In the genomic region with DNA sequence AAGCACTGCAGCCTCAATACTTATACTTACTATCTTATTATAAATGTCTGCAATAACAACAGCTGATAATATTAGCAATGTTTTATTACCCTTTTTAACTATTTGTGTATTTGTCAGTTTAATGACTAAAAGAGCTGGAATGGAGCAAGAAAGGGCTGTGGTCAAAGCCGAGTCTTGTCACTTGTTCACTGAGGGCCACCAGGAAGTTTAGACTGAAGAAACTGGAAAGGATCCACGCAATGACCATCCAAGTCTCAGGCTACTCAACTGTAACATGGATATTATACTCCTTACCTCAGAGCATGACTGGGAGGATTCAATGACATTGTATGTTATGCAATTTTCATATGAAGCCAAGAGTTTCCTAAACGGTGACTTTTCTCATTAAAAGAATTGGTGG, we compare ENCODE assay signal across 22 cellular contexts.
DNase-seq lines count a peak whose midpoint lies in the region; ATAC-seq and TF ChIP-seq lines count a peak whose summit lies in the region.
"Had no signal": no experiment of that assay in that cellular context is flagged by ENCODE, and none has a peak within 500 bp of the region (broad histone marks: within the 10 kb centered on the region; RNA-seq: fewer than 3 reads in every experiment).

No MANE protein-coding gene starts in this region.

- no peaks in the 10 kb centered on the region for H3K27me3 Mint-ChIP-seq in activated T-helper 1 cell treated with anti-CD3 and anti-CD28 coated beads, Interleukin-12 subunit alpha, Interleukin-12 subunit beta, Interleukin-2, Interleukin-4 antibody, amounts not matched to agents 30 ng/mL and 10 ng/mL and 1 ng/mL, durations not matched to agents 14 hours and 24 hours and 36 hours (ENCODE audit: insufficient read depth)

- H3K36me3 ChIP-seq in SJSA1: peaks cover 79% of the 10 kb centered on the region

- no peaks in the 10 kb centered on the region for H3K27me3 ChIP-seq in SJSA1 (replicated peaks)
- H3K27me3 ChIP-seq: BE2C, SJCRH30 had no signal

- H3K4me1 Mint-ChIP-seq in activated T-helper 1 cell treated with anti-CD3 and anti-CD28 coated beads, Interleukin-12 subunit alpha, Interleukin-12 subunit beta, Interleukin-2, Interleukin-4 antibody, amounts not matched to agents 30 ng/mL and 10 ng/mL and 1 ng/mL, durations not matched to agents 14 hours and 24 hours and 36 hours (ENCODE audit: low read depth): peaks cover 15% of the 10 kb centered on the region

- DNase-seq in AG08396 (ENCODE audit: low spot score) (peak; percentile 46), SJSA1 (ENCODE audit: low read depth in 1 of 2, low spot score in 2 of 2) (peak; percentile 66 to 68), myocyte (ENCODE audit: low read depth) (peak; percentile 6), cortex of kidney (lab: John Stamatoyannopoulos, UW) (no peak), ecto neural progenitor cell (ENCODE audit: low spot score) (no peak)
- DNase-seq in activated T-helper 1 cell treated with anti-CD3 and anti-CD28 coated beads, Interleukin-12 subunit alpha, Interleukin-12 subunit beta, Interleukin-2, Interleukin-4 antibody, amounts not matched to agents 30 ng/mL and 10 ng/mL and 1 ng/mL, durations not matched to agents 14 hours and 24 hours and 36 hours (ENCODE audit: low spot score): no peak
- DNase-seq: 8988T; BE2C; Caco-2; CD4-positive, alpha-beta T cell; DMS153; GOT3; NCI-H1092 treated with DMSO at 0.1 percent for 48 hours; NCI-H146; NCI-H2081 treated with DMSO at 0.1 percent for 48 hours; NCI-H510A; NCI-H774; SJCRH30 had no signal

- H3K27ac Mint-ChIP-seq in activated T-helper 1 cell treated with anti-CD3 and anti-CD28 coated beads, Interleukin-12 subunit alpha, Interleukin-12 subunit beta, Interleukin-2, Interleukin-4 antibody, amounts not matched to agents 30 ng/mL and 10 ng/mL and 1 ng/mL, durations not matched to agents 14 hours and 24 hours and 36 hours: no peak overlapping the region
- H3K27ac Mint-ChIP-seq: CD4-positive, alpha-beta T cell had no signal

- H3K9me3 Mint-ChIP-seq in activated T-helper 1 cell treated with anti-CD3 and anti-CD28 coated beads, Interleukin-12 subunit alpha, Interleukin-12 subunit beta, Interleukin-2, Interleukin-4 antibody, amounts not matched to agents 30 ng/mL and 10 ng/mL and 1 ng/mL, durations not matched to agents 14 hours and 24 hours and 36 hours: no peaks in the 10 kb centered on the region
- H3K9me3 Mint-ChIP-seq: CD4-positive, alpha-beta T cell had no signal

- H3K4me3 Mint-ChIP-seq in activated T-helper 1 cell treated with anti-CD3 and anti-CD28 coated beads, Interleukin-12 subunit alpha, Interleukin-12 subunit beta, Interleukin-2, Interleukin-4 antibody, amounts not matched to agents 30 ng/mL and 10 ng/mL and 1 ng/mL, durations not matched to agents 14 hours and 24 hours and 36 hours: no peak overlapping the region
- H3K4me3 Mint-ChIP-seq: CD4-positive, alpha-beta T cell had no signal

- H3K36me3 Mint-ChIP-seq in activated T-helper 1 cell treated with anti-CD3 and anti-CD28 coated beads, Interleukin-12 subunit alpha, Interleukin-12 subunit beta, Interleukin-2, Interleukin-4 antibody, amounts not matched to agents 30 ng/mL and 10 ng/mL and 1 ng/mL, durations not matched to agents 14 hours and 24 hours and 36 hours (ENCODE audit: low read depth): no peaks in the 10 kb centered on the region

- no peak for ATAC-seq in HG02588 (IDR thresholded peaks at IDR 0.05; ENCODE audit: unreplicated experiment)
- ATAC-seq: HCT116, HepG2 had no signal

- no peak for TF ChIP-seq EP300 in Ishikawa (IDR thresholded peaks at IDR 0.05; ENCODE audit: borderline replicate concordance)

- peak overlapping the region; percentile 52 for H3K27ac ChIP-seq in SJSA1
- H3K27ac ChIP-seq: SJCRH30 had no signal

- TF ChIP-seq RAD21 in Ishikawa (IDR thresholded peaks at IDR 0.05; ENCODE audit: low read depth): no peak

- H3K9me3 ChIP-seq in SJSA1 (replicated peaks): no peaks in the 10 kb centered on the region
- H3K9me3 ChIP-seq: BE2C, Caco-2, SJCRH30 had no signal

- no peak overlapping the region for H3K4me3 ChIP-seq in SJSA1
- H3K4me3 ChIP-seq: SJCRH30 had no signal

- intact Hi-C loops in activated T-helper 1 cell treated with anti-CD3 and anti-CD28 coated beads, Interleukin-12 subunit alpha, Interleukin-12 subunit beta, Interleukin-2, Interleukin-4 antibody, amounts not matched to agents 30 ng/mL and 10 ng/mL and 1 ng/mL, durations not matched to agents 14 hours and 24 hours and 36 hours (cut with micrococcal nuclease): no loop called here

- H3K4me1 ChIP-seq in SJSA1 (replicated peaks): peaks cover 45% of the 10 kb centered on the region
- H3K4me1 ChIP-seq: BE2C had no signal

TF ChIP-seq in Ishikawa, 13 proteins besides CTCF, POLR2A, EP300 and RAD21:
- no peak for TF ChIP-seq FOXM1 (IDR thresholded peaks at IDR 0.05; ENCODE audit: borderline replicate concordance, low read depth)
- TF ChIP-seq CEBPB (IDR thresholded peaks at IDR 0.05): 0 out of 2 replicates have a peak, but pooled peaks have one; percentile 39
- TF ChIP-seq ZBTB7A (IDR thresholded peaks at IDR 0.05; ENCODE audit: low read depth): no peak
- no peak for TF ChIP-seq YY1 (IDR thresholded peaks at IDR 0.05; ENCODE audit: low read depth)
- TF ChIP-seq NFIC (IDR thresholded peaks at IDR 0.05): no peak
- no peak for TF ChIP-seq EGR1 (IDR thresholded peaks at IDR 0.05)

Comparison
In these comparisons a context has a peak if more than half of its experiments do, and no peak if none do; other contexts are left out.
1. DNase-seq: peak in AG08396 (single experiment), SJSA1 (2 of 2) and myocyte (single experiment); none in activated T-helper 1 cell treated with anti-CD3 and anti-CD28 coated beads, Interleukin-12 subunit alpha, Interleukin-12 subunit beta, Interleukin-2, Interleukin-4 antibody, amounts not matched to agents 30 ng/mL and 10 ng/mL and 1 ng/mL, durations not matched to agents 14 hours and 24 hours and 36 hours (single experiment), cortex of kidney (single experiment) and ecto neural progenitor cell (single experiment).